In genomic region chr20:61512475-61512874, GRCh38 we compare ENCODE assay signal across 31 cellular contexts.
"Had no signal": no experiment of that assay in that cellular context is flagged by ENCODE, and none has a peak within 500 bp of the region (broad histone marks: within the 10 kb centered on the region; RNA-seq: fewer than 3 reads in every experiment).

No MANE protein-coding gene starts in this region.

- ATAC-seq: left colon; left lung; lower lobe of right lung; natural killer cell; right lobe of liver; stimulated activated naive B cell treated with anti-CD40 and anti-IgM and Interleukin-4, amounts not matched to agents 10 μg/mL and 1 μg/mL and 100 μg/mL, for 72 hours; stimulated activated naive CD8-positive, alpha-beta T cell treated with anti-CD3 and anti-CD28 coated beads, Interleukin-15, Interleukin-2, amounts not matched to agents 100 U/mL and 50 U/mL, for 24 hours had no signal

- H3K9ac ChIP-seq: neural progenitor cell, parathyroid adenoma had no signal

- H3K27ac Mint-ChIP-seq: immature natural killer cell; mesothelial cell of epicardium; naive B cell; natural killer cell; nephron progenitor cell; progenitor cell of endocrine pancreas; stimulated activated naive B cell treated with anti-CD40 and anti-IgM and Interleukin-4, amounts not matched to agents 10 μg/mL and 1 μg/mL and 100 μg/mL, for 72 hours had no signal

- H3K27me3 ChIP-seq: neural progenitor cell, neutrophil, right atrium auricular region, right lobe of liver, testis, thyroid gland, upper lobe of left lung had no signal

- H3K4me2 ChIP-seq: neural progenitor cell had no signal

- H3K36me3 Mint-ChIP-seq: immature natural killer cell; mesothelial cell of epicardium; naive B cell; natural killer cell; neural progenitor cell; stimulated activated naive B cell treated with anti-CD40 and anti-IgM and Interleukin-4, amounts not matched to agents 10 μg/mL and 1 μg/mL and 100 μg/mL, for 72 hours had no signal

- H3K36me3 ChIP-seq: left lung, lower lobe of right lung, neural progenitor cell, neutrophil, right atrium auricular region, right lobe of liver, stomach, thyroid gland, transverse colon, upper lobe of left lung had no signal

- H3K27ac ChIP-seq: left lung, lower lobe of right lung, neural progenitor cell, neutrophil, parathyroid adenoma, right atrium auricular region, right lobe of liver, skin epidermis, stomach, testis, thyroid gland, transverse colon, upper lobe of left lung had no signal

- H3K9me3 Mint-ChIP-seq: mesothelial cell of epicardium; natural killer cell; nephron progenitor cell; neural progenitor cell; stimulated activated naive B cell treated with anti-CD40 and anti-IgM and Interleukin-4, amounts not matched to agents 10 μg/mL and 1 μg/mL and 100 μg/mL, for 72 hours had no signal

- H3K4me3 Mint-ChIP-seq: immature natural killer cell; mesothelial cell of epicardium; natural killer cell; nephron progenitor cell; neural progenitor cell; stimulated activated naive B cell treated with anti-CD40 and anti-IgM and Interleukin-4, amounts not matched to agents 10 μg/mL and 1 μg/mL and 100 μg/mL, for 72 hours had no signal

- H3K79me2 ChIP-seq: parathyroid adenoma had no signal

- H3K9me3 ChIP-seq: left lung, lower lobe of right lung, neutrophil, right atrium auricular region, right lobe of liver, stomach, testis, thyroid gland, transverse colon, upper lobe of left lung had no signal

- H3K4me3 ChIP-seq: left lung, lower lobe of right lung, neural progenitor cell, right atrium auricular region, right lobe of liver, skin epidermis, stomach, testis, thyroid gland, transverse colon, upper lobe of left lung had no signal

- H3K4me1 Mint-ChIP-seq: immature natural killer cell; naive B cell; natural killer cell; stimulated activated naive B cell treated with anti-CD40 and anti-IgM and Interleukin-4, amounts not matched to agents 10 μg/mL and 1 μg/mL and 100 μg/mL, for 72 hours had no signal

- DNase-seq: hypothalamus; immature natural killer cell; kidney; left colon; left lung; lower lobe of right lung; mammary epithelial cell; mesenchymal stem cell; naive B cell; natural killer cell; nephron progenitor cell; occipital lobe; right lobe of liver; stimulated activated CD4-positive, alpha-beta T cell treated with anti-CD3 and anti-CD28 coated beads, Interleukin-12 subunit alpha, Interleukin-12 subunit beta, amount 100 ng/mL, for 4 hours; stimulated activated CD4-positive, alpha-beta T cell treated with anti-CD3 and anti-CD28 coated beads, Interleukin-15, amount 100 ng/mL, for 24 hours; stimulated activated CD4-positive, alpha-beta T cell treated with anti-CD3 and anti-CD28 coated beads, Interleukin-2, amount 100 ng/mL, for 24 hours; stimulated activated CD4-positive, alpha-beta T cell treated with anti-CD3 and anti-CD28 coated beads, Interleukin-4, amount 100 ng/mL, for 1 hour; stimulated activated naive B cell treated with anti-CD40 and anti-IgM and Interleukin-4, amounts not matched to agents 10 μg/mL and 1 μg/mL and 100 μg/mL, for 72 hours; stimulated activated naive CD8-positive, alpha-beta T cell treated with anti-CD3 and anti-CD28 coated beads, Interleukin-15, Interleukin-2, amounts not matched to agents 100 U/mL and 50 U/mL, for 24 hours; stomach; testis; thyroid gland; transverse colon; upper lobe of left lung had no signal

- H3K4me1 ChIP-seq: left lung, lower lobe of right lung, parathyroid adenoma, right atrium auricular region, right lobe of liver, stomach, testis, thyroid gland, transverse colon, upper lobe of left lung had no signal

- H3K27me3 Mint-ChIP-seq: stimulated activated naive B cell treated with anti-CD40 and anti-IgM and Interleukin-4, amounts not matched to agents 10 μg/mL and 1 μg/mL and 100 μg/mL, for 72 hours had no signal
